Comparison of ENCODE assay signal across 6 cellular contexts in genomic region chr6:158881884-158882283, GRCh38.
DNase-seq lines count a peak whose midpoint lies in the region; ATAC-seq and TF ChIP-seq lines count a peak whose summit lies in the region.
"Not testable (repeated sequence)": the region's sequence is repeated elsewhere in the genome, so short reads cannot be mapped to it uniquely, and the experiment has no call there.

No MANE protein-coding gene starts in this region.

- not testable (repeated sequence) for TF ChIP-seq CTCF in BE2C (IDR thresholded peaks at IDR 0.05; ENCODE audit: low read depth, low read length)

- not testable (repeated sequence) for ATAC-seq in SK-N-SH treated with all-trans-retinoic acid at 6 μM for 48 hours

- not testable (repeated sequence) for H3K27me3 ChIP-seq in BE2C

- not testable (repeated sequence) for TF ChIP-seq POLR2A in erythroblast (IDR thresholded peaks at IDR 0.05; ENCODE audit: low read length)

- not testable (repeated sequence) for H3K4me1 ChIP-seq in BE2C

- not testable (repeated sequence) for H3K36me3 ChIP-seq in BE2C

- DNase-seq in BE2C (peak; percentile 30), NCI-H226 (peak; percentile 49), OCI-M1 (lab: John Stamatoyannopoulos, UW) (peak; percentile 51), erythroblast (lab: John Stamatoyannopoulos, UW) (peak; percentile 51 to 81)
- peak; percentile 19 for DNase-seq in activated CD8-positive, alpha-beta memory T cell treated with anti-CD3 and anti-CD28 coated beads for 24 hours

- H3K4me3 ChIP-seq in BE2C (ENCODE audit: low read depth, low read length), result not testable (repeated sequence)

- not testable (repeated sequence) for H3K9me3 ChIP-seq in BE2C

TF ChIP-seq in SK-N-SH treated with all-trans-retinoic acid at 6 μM for 48 hours, 23 proteins besides CTCF, POLR2A, EP300 and RAD21:
- peak; percentile 35; the same call in 1 of the 2 replicates for TF ChIP-seq TCF4 (CRISPR knock-in tag; IDR thresholded peaks at IDR 0.05; ENCODE audit: borderline replicate concordance)
